ENCODE assay signal across 11 cellular contexts in genomic region chr2:173049732-173050314, GRCh38. TPM values are rescaled to one million over a fixed set of nuclear protein-coding genes. Genes with fewer than 3 reads are reported as not detected.
DNase-seq lines count a peak whose midpoint lies in the region; ATAC-seq, FAIRE-seq and TF ChIP-seq lines count a peak whose summit lies in the region.
"Had no signal": no experiment of that assay in that cellular context is flagged by ENCODE, and none has a peak within 500 bp of the region (broad histone marks: within the 10 kb centered on the region; RNA-seq: fewer than 3 reads in every experiment).

No MANE protein-coding gene starts in this region.

- TF ChIP-seq EP300 in HepG2 (IDR thresholded peaks at IDR 0.05; ENCODE audit: low read depth in 2 of 2, low read length in 2 of 2) (no peak), HepG2 (CRISPR knock-in tag; IDR thresholded peaks at IDR 0.05; ENCODE audit: borderline replicate concordance) (no peak), suprapubic skin (IDR thresholded peaks at IDR 0.05) (no peak)

- CTCF ChIA-PET in HepG2 (lab: Yijun Ruan, JAX; ENCODE audit: low intra/inter-chr PET ratio, low total read pairs) = no interaction called here

- no peak for TF ChIP-seq CTCF in HepG2 (CRISPR knock-in tag; IDR thresholded peaks at IDR 0.05)
- TF ChIP-seq CTCF in suprapubic skin (IDR thresholded peaks at IDR 0.05) = no peak

- no peaks in the 10 kb centered on the region for H3K36me3 ChIP-seq in adipocyte (ENCODE audit: control insufficient read depth, insufficient read depth, low read length, severe bottlenecking)
- no peaks in the 10 kb centered on the region for H3K36me3 ChIP-seq in HepG2 (replicated peaks in 1 of 2; ENCODE audit: control insufficient read depth in 1 of 2, insufficient read depth in 2 of 2, low read length in 2 of 2)
- no peaks in the 10 kb centered on the region for H3K36me3 ChIP-seq in suprapubic skin
- H3K36me3 ChIP-seq: thoracic aorta, WERI-Rb-1 had no signal

- BruUV-seq in HepG2 (replicated peaks; lab: Mats Ljungman, UMichigan) = no TSS peak

- no peak for FAIRE-seq in HepG2 (lab: Jason Lieb, UNC)

- no peaks in the 10 kb centered on the region for H3K79me2 ChIP-seq in HepG2 (ENCODE audit: insufficient read depth, low read length)

- POLR2A ChIA-PET in HepG2 (lab: Yijun Ruan, JAX) = interaction anchor here (0.9 to 1.6 kb wide), 4 partner anchors 9 to 28 kb away, joined by 3 to 12 read pairs (median 6); no protein-coding TSS in a partner anchor

- H3K9me3 ChIP-seq in adipocyte (ENCODE audit: control insufficient read depth, low read length) (no peaks in the 10 kb centered on the region), HepG2 (ENCODE audit: low read length) (no peaks in the 10 kb centered on the region), suprapubic skin (no peaks in the 10 kb centered on the region)
- H3K9me3 ChIP-seq: thoracic aorta had no signal

- H3K4me3 ChIP-seq in adipocyte (ENCODE audit: low read length) (peak overlapping the region; percentile 63), HepG2 (replicated peaks in 1 of 3; ENCODE audit: insufficient read depth in 1 of 3, low read depth in 2 of 3, low read length in 3 of 3) (no peak overlapping the region), suprapubic skin (no peak overlapping the region)
- H3K4me3 ChIP-seq: thoracic aorta had no signal

- TF ChIP-seq POLR2A in HepG2 (IDR thresholded peaks at IDR 0.05; ENCODE audit: insufficient read depth in 1 of 2, low read depth in 2 of 2, low read length in 2 of 2) = no peak
- TF ChIP-seq POLR2A in suprapubic skin (IDR thresholded peaks at IDR 0.05) = no peak

- H3K27ac ChIP-seq in HepG2 (ENCODE audit: extremely low read length, insufficient read depth, low read length) (peak overlapping the region; percentile 32), suprapubic skin (peak overlapping the region; percentile 90)
- H3K27ac ChIP-seq: WERI-Rb-1 had no signal

- no peaks in the 10 kb centered on the region for H4K20me1 ChIP-seq in HepG2 (ENCODE audit: insufficient read depth, low read length)

- WGBS in HepG2 (ENCODE audit: low lambda C conversion rate) = 69% methylated on average over 5 of the region's 5 CpGs
- WGBS in suprapubic skin = 50% methylated on average over 5 of the region's 5 CpGs

- peak overlapping the region; percentile 50; the same call in 1 of the 2 replicates for H3K4me2 ChIP-seq in HepG2 (ENCODE audit: low read depth, low read length)

- peak; percentile 42 for DNase-seq in NCI-H748 (lab: John Stamatoyannopoulos, UW; ENCODE audit: unreplicated experiment)
- no peak for DNase-seq in NCI-H748 treated with DMSO at 0.1 percent for 48 hours (lab: John Stamatoyannopoulos, UW)
- no peak for DNase-seq in adipocyte (ENCODE audit: low read depth)
- no peak for DNase-seq in HepG2 (ENCODE audit: low spot score)
- no peak for DNase-seq in suprapubic skin (ENCODE audit: low spot score in 2 of 2)
- no peak for DNase-seq in HCEC 1CT
- no peak for DNase-seq in effector CD8-positive, alpha-beta T cell (lab: John Stamatoyannopoulos, UW)
- DNase-seq: NCI-H345 had no signal

- intact Hi-C loops in HepG2 (cut with micrococcal nuclease; ENCODE audit: unreplicated experiment) = no loop called here

- no peak overlapping the region for H2AFZ ChIP-seq in HepG2 (ENCODE audit: low read length)

- H3K4me1 ChIP-seq in adipocyte (ENCODE audit: control insufficient read depth, insufficient read depth, low read length) = peaks cover 30% of the 10 kb centered on the region
- H3K4me1 ChIP-seq in HepG2 (ENCODE audit: insufficient read depth, low read length) = peaks cover 50% of the 10 kb centered on the region
- H3K4me1 ChIP-seq in suprapubic skin = peaks cover 32% of the 10 kb centered on the region

- ATAC-seq in HepG2 = no peak
- no peak for ATAC-seq in GM19455 (IDR thresholded peaks at IDR 0.05; ENCODE audit: unreplicated experiment)

- H3K27me3 ChIP-seq in adipocyte (replicated peaks; ENCODE audit: control insufficient read depth, insufficient read depth, low read length) (no peaks in the 10 kb centered on the region), HepG2 (ENCODE audit: control insufficient read depth in 1 of 2, insufficient read depth in 2 of 2, low read length in 2 of 2) (no peaks in the 10 kb centered on the region), suprapubic skin (no peaks in the 10 kb centered on the region)

- peak overlapping the region; percentile 32 for H3K9ac ChIP-seq in adipocyte (ENCODE audit: low read length)
- no peak overlapping the region for H3K9ac ChIP-seq in HepG2 (ENCODE audit: insufficient read depth, low read depth, low read length)

- TF ChIP-seq RAD21 in HepG2 (CRISPR knock-in tag; IDR thresholded peaks at IDR 0.05) = no peak

- in situ Hi-C loops in HepG2 (cut with HindIII; ENCODE audit: extremely low pct_ligation_motif_present, low pct_unique_long_range_greater_than_20kb) = no loop called here

TF ChIP-seq in HepG2, 621 proteins besides CTCF, POLR2A, EP300 and RAD21 (continues in another document):
- TF ChIP-seq HNF4G (IDR thresholded peaks at IDR 0.05; ENCODE audit: borderline replicate concordance, low read depth, low read length) (no peak), HNF4G (CRISPR knock-in tag; IDR thresholded peaks at IDR 0.05; ENCODE audit: borderline replicate concordance, low read depth) (no peak), RORA (CRISPR knock-in tag; IDR thresholded peaks at IDR 0.05) (no peak), FOXA3 (CRISPR knock-in tag; IDR thresholded peaks at IDR 0.05) (no peak), ZBTB3 (CRISPR knock-in tag; IDR thresholded peaks at IDR 0.05; ENCODE audit: borderline replicate concordance, low read depth) (no peak), ZNF552 (CRISPR knock-in tag; IDR thresholded peaks at IDR 0.05; ENCODE audit: borderline replicate concordance) (no peak), ZNF501 (CRISPR knock-in tag; IDR thresholded peaks at IDR 0.05) (no peak), ARNT (IDR thresholded peaks at IDR 0.05) (no peak), KDM4B (CRISPR knock-in tag; IDR thresholded peaks at IDR 0.05) (no peak)
- TF ChIP-seq, protein P1, sequence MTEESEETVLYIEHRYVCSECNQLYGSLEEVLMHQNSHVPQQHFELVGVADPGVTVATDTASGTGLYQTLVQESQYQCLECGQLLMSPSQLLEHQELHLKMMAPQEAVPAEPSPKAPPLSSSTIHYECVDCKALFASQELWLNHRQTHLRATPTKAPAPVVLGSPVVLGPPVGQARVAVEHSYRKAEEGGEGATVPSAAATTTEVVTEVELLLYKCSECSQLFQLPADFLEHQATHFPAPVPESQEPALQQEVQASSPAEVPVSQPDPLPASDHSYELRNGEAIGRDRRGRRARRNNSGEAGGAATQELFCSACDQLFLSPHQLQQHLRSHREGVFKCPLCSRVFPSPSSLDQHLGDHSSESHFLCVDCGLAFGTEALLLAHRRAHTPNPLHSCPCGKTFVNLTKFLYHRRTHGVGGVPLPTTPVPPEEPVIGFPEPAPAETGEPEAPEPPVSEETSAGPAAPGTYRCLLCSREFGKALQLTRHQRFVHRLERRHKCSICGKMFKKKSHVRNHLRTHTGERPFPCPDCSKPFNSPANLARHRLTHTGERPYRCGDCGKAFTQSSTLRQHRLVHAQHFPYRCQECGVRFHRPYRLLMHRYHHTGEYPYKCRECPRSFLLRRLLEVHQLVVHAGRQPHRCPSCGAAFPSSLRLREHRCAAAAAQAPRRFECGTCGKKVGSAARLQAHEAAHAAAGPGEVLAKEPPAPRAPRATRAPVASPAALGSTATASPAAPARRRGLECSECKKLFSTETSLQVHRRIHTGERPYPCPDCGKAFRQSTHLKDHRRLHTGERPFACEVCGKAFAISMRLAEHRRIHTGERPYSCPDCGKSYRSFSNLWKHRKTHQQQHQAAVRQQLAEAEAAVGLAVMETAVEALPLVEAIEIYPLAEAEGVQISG (CRISPR knock-in tag; IDR thresholded peaks at IDR 0.05) = no peak
- TF ChIP-seq, protein P2, sequence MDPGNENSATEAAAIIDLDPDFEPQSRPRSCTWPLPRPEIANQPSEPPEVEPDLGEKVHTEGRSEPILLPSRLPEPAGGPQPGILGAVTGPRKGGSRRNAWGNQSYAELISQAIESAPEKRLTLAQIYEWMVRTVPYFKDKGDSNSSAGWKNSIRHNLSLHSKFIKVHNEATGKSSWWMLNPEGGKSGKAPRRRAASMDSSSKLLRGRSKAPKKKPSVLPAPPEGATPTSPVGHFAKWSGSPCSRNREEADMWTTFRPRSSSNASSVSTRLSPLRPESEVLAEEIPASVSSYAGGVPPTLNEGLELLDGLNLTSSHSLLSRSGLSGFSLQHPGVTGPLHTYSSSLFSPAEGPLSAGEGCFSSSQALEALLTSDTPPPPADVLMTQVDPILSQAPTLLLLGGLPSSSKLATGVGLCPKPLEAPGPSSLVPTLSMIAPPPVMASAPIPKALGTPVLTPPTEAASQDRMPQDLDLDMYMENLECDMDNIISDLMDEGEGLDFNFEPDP (CRISPR knock-in tag; conservative IDR thresholded peaks at IDR 0.05) = no peak

RNA-seq across cellular contexts. Expression of gene MAP3K20, which starts 25.8 kb away (rescaled TPM):
- total RNA-seq in HepG2 (2016; rRNA removed; fragmentation: Illumina TruSeq; extraction: Trizol) (13.5 and 19.8 TPM in 2 replicates), suprapubic skin (10 to 100 TPM; 26.2 to 40.3 (median 33.6) TPM)
- total RNA-seq in HepG2 (2016; cell fraction: cytosol; rRNA removed; fragmentation: Illumina TruSeq; extraction: Trizol; ENCODE audit: low read depth) = 0.91 and 0.97 TPM in 2 replicates
- total RNA-seq in HepG2 (2016; cell fraction: insoluble cytoplasmic fraction; rRNA removed; fragmentation: Illumina TruSeq; extraction: Trizol) = 12.6 and 19.5 TPM in 2 replicates
- total RNA-seq in HepG2 (2016; cell fraction: membrane; rRNA removed; fragmentation: Illumina TruSeq; extraction: Trizol) = 5.3 and 5.9 TPM in 2 replicates
- total RNA-seq in HepG2 (2016; cell fraction: nucleus; rRNA removed; fragmentation: Illumina TruSeq; extraction: Trizol) = 9.5 and 10.6 TPM in 2 replicates
- polyA plus RNA-seq in HepG2 (2011; rRNA removed) = 3.8 and 5.2 TPM in 2 replicates
- polyA plus RNA-seq in HepG2 (2011; cell fraction: cytosol; rRNA removed) = 3.0 and 4.0 TPM in 2 replicates
- 2.1 TPM in 2 replicates for polyA plus RNA-seq in HepG2 (2011; cell fraction: nucleus; rRNA removed)
- polyA plus RNA-seq in HepG2 (2012) = 4.8 and 7.8 TPM in 2 replicates
- 0.62 and 0.82 TPM in 2 replicates for polyA plus RNA-seq in HepG2 (2016; cell fraction: cytosol; fragmentation: Illumina TruSeq; extraction: Trizol; ENCODE audit: low read depth)
- polyA plus RNA-seq in HepG2 (2016; cell fraction: insoluble cytoplasmic fraction; fragmentation: Illumina TruSeq; extraction: Trizol; ENCODE audit: low read depth) = 13.4 and 14.4 TPM in 2 replicates
- polyA plus RNA-seq in HepG2 (2016; cell fraction: membrane; fragmentation: Illumina TruSeq; extraction: Trizol; ENCODE audit: low read depth) = 2.1 and 2.3 TPM in 2 replicates
- 6.9 and 7.5 TPM in 2 replicates for polyA plus RNA-seq in HepG2 (2016; cell fraction: nucleus; fragmentation: Illumina TruSeq; extraction: Trizol; ENCODE audit: insufficient read depth, low read depth)
- 6.7 and 16.9 TPM in 2 replicates for polyA minus RNA-seq in HepG2 (2011; rRNA and poly(A)+ RNA removed; ENCODE audit: low replicate concordance)
- polyA minus RNA-seq in HepG2 (2011; cell fraction: cytosol; rRNA and poly(A)+ RNA removed) = 7.5 and 13.8 TPM in 2 replicates
- polyA minus RNA-seq in HepG2 (2011; cell fraction: nucleus; rRNA and poly(A)+ RNA removed) = 12.4 and 13.6 TPM in 2 replicates
